Comparison of ENCODE assay signal across 11 cellular contexts in genomic region chr14:103315368-103315911, GRCh38. TPM values are rescaled to one million over a fixed set of nuclear protein-coding genes. Genes with fewer than 3 reads are reported as not detected.
A peak's percentile ranks its signal among the peaks of the same experiment; 100 is the strongest.
DNase-seq lines count a peak whose midpoint lies in the region; ATAC-seq and TF ChIP-seq lines count a peak whose summit lies in the region.
"Had no signal": no experiment of that assay in that cellular context is flagged by ENCODE, and none has a peak within 500 bp of the region (broad histone marks: within the 10 kb centered on the region; RNA-seq: fewer than 3 reads in every experiment).

No MANE protein-coding gene starts in this region.

- no peak overlapping the region for H3K18ac ChIP-seq in trophoblast cell (ENCODE audit: low read length)

- no peak overlapping the region for H3K4ac ChIP-seq in trophoblast cell (ENCODE audit: low read depth, low read length)

- H2BK5ac ChIP-seq in trophoblast cell (ENCODE audit: low read depth, low read length, poor library complexity), result no peak overlapping the region

- H2AK5ac ChIP-seq in trophoblast cell (ENCODE audit: low read length), result no peak overlapping the region

- no peak overlapping the region for H3K9ac ChIP-seq in trophoblast cell (ENCODE audit: low read length)

- H3K9me3 ChIP-seq in trophoblast cell (ENCODE audit: insufficient read depth, low read depth, low read length), result no peaks in the 10 kb centered on the region

- H3K79me1 ChIP-seq in trophoblast cell (ENCODE audit: low read length), result no peaks in the 10 kb centered on the region

- H4K12ac ChIP-seq in trophoblast cell (ENCODE audit: low read depth, low read length), result no peak overlapping the region

- no peaks in the 10 kb centered on the region for H3K36me3 ChIP-seq in trophoblast cell (ENCODE audit: control insufficient read depth in 1 of 2, insufficient read depth in 2 of 2, low read length in 2 of 2)

- no peak for TF ChIP-seq CTCF in foreskin fibroblast (IDR thresholded peaks at IDR 0.05; ENCODE audit: low read depth, low read length)

- H2BK120ac ChIP-seq in trophoblast cell (ENCODE audit: insufficient read depth, low read length, poor library complexity), result no peak overlapping the region

- no peak overlapping the region for H4K91ac ChIP-seq in trophoblast cell (ENCODE audit: low read depth, low read length)

- H3K4me3 ChIP-seq in foreskin fibroblast (ENCODE audit: low read depth in 1 of 2, low read length in 2 of 2) (no peak overlapping the region), trophoblast cell (ENCODE audit: low read depth, low read length) (no peak overlapping the region)

- H3K27ac ChIP-seq in trophoblast cell (ENCODE audit: low read depth, low read length), result no peak overlapping the region

- H2BK12ac ChIP-seq in trophoblast cell (ENCODE audit: low read length), result no peak overlapping the region

- H3K4me1 ChIP-seq in trophoblast cell (ENCODE audit: control insufficient read depth in 1 of 2, insufficient read depth in 2 of 2, low read length in 2 of 2), result no peaks in the 10 kb centered on the region

- no peaks in the 10 kb centered on the region for H3K79me2 ChIP-seq in trophoblast cell (ENCODE audit: control insufficient read depth, insufficient read depth, low read length, poor library complexity)

- H2AFZ ChIP-seq in trophoblast cell (ENCODE audit: insufficient read depth, low read length, poor library complexity), result no peak overlapping the region

- ATAC-seq in GM19455 (IDR thresholded peaks at IDR 0.05; ENCODE audit: unreplicated experiment) (no peak), GM21360 (IDR thresholded peaks at IDR 0.05; ENCODE audit: unreplicated experiment) (no peak), GM19452 (IDR thresholded peaks at IDR 0.05; ENCODE audit: unreplicated experiment) (no peak)

- WGBS in trophoblast cell (ENCODE audit: extremely low coverage, insufficient coverage, insufficient read length), result no CpG with 5 or more reads among the region's 14 CpGs

- no peak overlapping the region for H3K23ac ChIP-seq in trophoblast cell (ENCODE audit: low read length)

- H4K8ac ChIP-seq in trophoblast cell (ENCODE audit: low read depth, low read length), result no peak overlapping the region

- no peak overlapping the region for H3K4me2 ChIP-seq in trophoblast cell (ENCODE audit: low read length)

- DNase-seq in D341Med (ENCODE audit: low spot score), result peak; percentile 23
- peak; percentile 66 for DNase-seq in UCSD-AML1 (lab: John Stamatoyannopoulos, UW; ENCODE audit: unreplicated experiment)
- DNase-seq in foreskin fibroblast, result peak; percentile 64 to 71
- peak; percentile 17 to 43 for DNase-seq in trophoblast cell
- no peak for DNase-seq in NCI-H2107 (lab: John Stamatoyannopoulos, UW)
- DNase-seq: NCI-H1105, retina, T1000 had no signal

- no peaks in the 10 kb centered on the region for H3K27me3 ChIP-seq in trophoblast cell (ENCODE audit: insufficient read depth, low read length)

- no peak overlapping the region for H3K14ac ChIP-seq in trophoblast cell (ENCODE audit: low read length)

RNA-seq across cellular contexts. Expression of gene EIF5, which starts 18.6 kb away (rescaled TPM):
- 350 and 375 TPM in 2 replicates for polyA plus RNA-seq in trophoblast cell (2013)
